Comparison of ENCODE assay signal across 21 cellular contexts in the genomic region with DNA sequence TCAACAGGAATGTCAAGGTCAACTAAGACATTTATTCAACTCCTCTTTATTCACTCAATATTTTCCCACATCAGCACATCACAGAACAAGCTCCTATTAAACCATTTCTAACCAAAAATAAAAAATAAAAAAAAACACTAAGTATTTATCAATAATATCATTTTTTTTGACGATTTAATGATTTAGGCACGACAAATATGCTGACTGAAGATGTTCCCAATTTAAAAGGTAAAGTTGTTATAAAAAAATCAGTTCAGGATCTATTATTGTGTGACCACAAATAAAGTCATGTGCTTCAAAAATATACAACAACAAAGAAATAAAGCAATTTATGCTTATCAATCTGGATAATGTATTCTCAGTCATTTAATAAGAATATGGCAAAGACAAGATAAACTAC.
"Had no signal": no experiment of that assay in that cellular context is flagged by ENCODE, and none has a peak within 500 bp of the region (broad histone marks: within the 10 kb centered on the region; RNA-seq: fewer than 3 reads in every experiment).

No MANE protein-coding gene starts in this region.

- H3K9me3 ChIP-seq: MG63, SK-N-SH had no signal

- DNase-seq: Karpas-422, KG1, MG63, NCI-H1092, NCI-H1105 treated with DMSO at 0.1 percent for 48 hours, NCI-H1417 treated with DMSO at 0.1 percent for 48 hours, NCI-H146, NCI-H1694 treated with DMSO at 0.1 percent for 48 hours, NCI-H1930, NCI-H2081, NCI-H2107, NCI-H226, NCI-H446, NCI-H510A, NCI-H524 treated with DMSO at 0.1 percent for 48 hours, NCI-H69, NCI-H774, SHP77, SK-N-SH had no signal

- H3K27ac ChIP-seq: RWPE1 had no signal

- H3K27me3 ChIP-seq: MG63 had no signal

- H3K9me2 ChIP-seq: SK-N-SH had no signal

- H3K9ac ChIP-seq: SK-N-SH had no signal

- H3K4me3 ChIP-seq: MG63 had no signal

- H3K36me3 ChIP-seq: MG63 had no signal

- ATAC-seq: Panc1 had no signal

- H3K4me2 ChIP-seq: SK-N-SH had no signal
